In the genomic region with DNA sequence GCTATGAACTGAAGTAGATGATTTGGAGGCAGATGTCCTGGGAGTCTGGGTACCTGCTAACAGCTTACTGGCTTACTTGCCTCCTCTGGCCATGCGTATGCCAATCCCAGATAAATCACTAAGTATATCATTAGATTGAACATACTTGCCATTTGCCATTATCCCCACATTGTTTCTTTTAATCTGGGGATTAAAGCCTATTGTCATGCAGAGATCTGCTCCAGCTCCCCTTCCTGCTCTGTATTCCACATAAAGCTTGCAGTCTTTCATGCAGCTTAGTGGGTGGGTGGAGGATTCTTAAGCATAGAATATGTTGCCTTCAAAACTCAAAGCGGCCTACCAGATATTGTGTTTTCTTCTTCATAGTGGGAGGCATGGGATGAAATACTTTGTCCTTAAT, we compare ENCODE assay signal across 19 cellular contexts.
"Had no signal": no experiment of that assay in that cellular context is flagged by ENCODE, and none has a peak within 500 bp of the region (broad histone marks: within the 10 kb centered on the region; RNA-seq: fewer than 3 reads in every experiment).

No MANE protein-coding gene starts in this region.

- H3K4me1 ChIP-seq: esophagus muscularis mucosa, gastroesophageal sphincter, psoas muscle, upper lobe of left lung, uterus had no signal

- H3K36me3 ChIP-seq: esophagus muscularis mucosa, gastroesophageal sphincter, neutrophil, right lobe of liver, tibial artery, upper lobe of left lung, uterus had no signal

- DNase-seq: effector memory CD8-positive, alpha-beta T cell; glutamatergic neuron; kidney glomerular epithelial cell; naive thymus-derived CD4-positive, alpha-beta T cell; nephron progenitor cell; psoas muscle; retina; right lobe of liver; stimulated activated CD4-positive, alpha-beta T cell treated with anti-CD3 and anti-CD28 coated beads, Interleukin-15, amount 100 ng/mL, for 24 hours; stimulated activated CD4-positive, alpha-beta T cell treated with anti-CD3 and anti-CD28 coated beads, Interleukin-1b, Interleukin-23, amount 100 ng/mL, for 48 hours; stimulated activated CD4-positive, alpha-beta T cell treated with anti-CD3 and anti-CD28 coated beads, Interleukin-4, amount 100 ng/mL, for 24 hours; tibial artery; upper lobe of left lung; uterus had no signal

- ATAC-seq: effector memory CD8-positive, alpha-beta T cell; gastroesophageal sphincter; naive thymus-derived CD4-positive, alpha-beta T cell; psoas muscle; right lobe of liver; stimulated activated memory B cell treated with anti-CD40 and anti-IgM and Interleukin-4, amounts not matched to agents 10 μg/mL and 1 μg/mL and 100 μg/mL, for 72 hours had no signal

- H3K27me3 ChIP-seq: esophagus muscularis mucosa, gastroesophageal sphincter, neutrophil, right lobe of liver, tibial artery, upper lobe of left lung, uterus had no signal

- H3K9me3 ChIP-seq: esophagus muscularis mucosa, gastroesophageal sphincter, psoas muscle, right lobe of liver, tibial artery, upper lobe of left lung, uterus had no signal

- H3K4me3 ChIP-seq: esophagus muscularis mucosa, gastroesophageal sphincter, psoas muscle, right lobe of liver, tibial artery, upper lobe of left lung, uterus had no signal

- H3K27ac ChIP-seq: epithelial cell of prostate, esophagus muscularis mucosa, gastroesophageal sphincter, neutrophil, psoas muscle, right lobe of liver, tibial artery, upper lobe of left lung, uterus had no signal
